Comparison of ENCODE assay signal across 25 cellular contexts in genomic region chr22:31816750-31817149, GRCh38.
A peak's percentile ranks its signal among the peaks of the same experiment; 100 is the strongest.
DNase-seq lines count a peak whose midpoint lies in the region; ATAC-seq, FAIRE-seq and TF ChIP-seq lines count a peak whose summit lies in the region.
"Had no signal": no experiment of that assay in that cellular context is flagged by ENCODE, and none has a peak within 500 bp of the region (broad histone marks: within the 10 kb centered on the region; RNA-seq: fewer than 3 reads in every experiment).

No MANE protein-coding gene starts in this region.

- DNase-seq in HepG2 (ENCODE audit: low spot score) (no peak), right lobe of liver (no peak), T-helper 17 cell (no peak), D341Med (ENCODE audit: low spot score) (no peak)
- DNase-seq: ACHN; AML-193; Caco-2; Calu3; CD4-positive, alpha-beta T cell; CD8-positive, alpha-beta T cell; DMS 273 treated with DMSO at 0.1 percent for 48 hours; DMS153; DMS53; DMS79; DND-41; EL; GDM1 had no signal

- peaks cover 48% of the 10 kb centered on the region for H3K4me1 ChIP-seq in HepG2 (ENCODE audit: insufficient read depth, low read length)
- peaks cover 0 to 34% (median 14%) of the 10 kb centered on the region in 4 donors for H3K4me1 ChIP-seq in right lobe of liver

- H3K36me3 ChIP-seq in HepG2 (replicated peaks in 1 of 2; ENCODE audit: control insufficient read depth in 1 of 2, insufficient read depth in 2 of 2, low read length in 2 of 2) (peaks cover 11 to 37% of the 10 kb centered on the region in 2 experiments; a peak in 4 of 5 replicates), right lobe of liver (peaks cover 0 to 42% (median 13%) of the 10 kb centered on the region in 4 donors)

- ATAC-seq in HepG2 (no peak), right lobe of liver (no peak), T-helper 17 cell (no peak), GM21529 (IDR thresholded peaks at IDR 0.05; ENCODE audit: unreplicated experiment) (no peak)
- ATAC-seq: CD8-positive, alpha-beta T cell; GM12878 had no signal

- H3K79me2 ChIP-seq in HepG2 (ENCODE audit: insufficient read depth, low read length), result no peaks in the 10 kb centered on the region

- intact Hi-C loops in HepG2 (cut with micrococcal nuclease; ENCODE audit: unreplicated experiment) (loop anchor here (10.0 kb wide), 1 partner anchor 152 kb away; the partner anchor contains the start of gene PISD), right lobe of liver (cut with DNase I) (no loop called here)

- no peak overlapping the region for H3K4me3 Mint-ChIP-seq in T-helper 17 cell
- H3K4me3 Mint-ChIP-seq: B cell; CD4-positive, alpha-beta T cell; CD8-positive, alpha-beta T cell had no signal

- no peak for FAIRE-seq in HepG2 (lab: Jason Lieb, UNC)
- FAIRE-seq: GM12878, GM12892, GM19239 had no signal

- no peaks in the 10 kb centered on the region for H4K20me1 ChIP-seq in HepG2 (ENCODE audit: insufficient read depth, low read length)

- H3K9me3 ChIP-seq in HepG2 (ENCODE audit: low read length), result no peaks in the 10 kb centered on the region
- no peaks in the 10 kb centered on the region for H3K9me3 ChIP-seq in right lobe of liver
- H3K9me3 ChIP-seq in T-helper 17 cell (ENCODE audit: control insufficient read depth, low read length, poor library complexity, severe bottlenecking), result no peaks in the 10 kb centered on the region
- H3K9me3 ChIP-seq: BLaER1 treated with 17β-estradiol and CSF1 and Interleukin-3, amounts not matched to agents 10 nM and 100 nM; Caco-2 had no signal

- H3K27ac ChIP-seq in HepG2 (ENCODE audit: extremely low read length, insufficient read depth, low read length) (no peak overlapping the region), right lobe of liver (no peak overlapping the region)
- H3K27ac ChIP-seq: 22Rv1; BLaER1 treated with 17β-estradiol and CSF1 and Interleukin-3, amounts not matched to agents 10 nM and 100 nM; C4-2B had no signal

- no peak for TF ChIP-seq EP300 in HepG2 (IDR thresholded peaks at IDR 0.05; ENCODE audit: low read depth in 2 of 2, low read length in 2 of 2)
- no peak for TF ChIP-seq EP300 in HepG2 (CRISPR knock-in tag; IDR thresholded peaks at IDR 0.05; ENCODE audit: borderline replicate concordance)

- H3K36me3 Mint-ChIP-seq in T-helper 17 cell (ENCODE audit: low read depth), result peaks cover 15% of the 10 kb centered on the region

- peak overlapping the region; percentile 67 for H3K27ac Mint-ChIP-seq in T-helper 17 cell
- H3K27ac Mint-ChIP-seq: B cell; CD4-positive, alpha-beta T cell; CD8-positive, alpha-beta T cell had no signal

- no peak overlapping the region for H2AFZ ChIP-seq in HepG2 (ENCODE audit: low read length)

- TF ChIP-seq RAD21 in HepG2 (CRISPR knock-in tag; IDR thresholded peaks at IDR 0.05), result no peak

- no peaks in the 10 kb centered on the region for H3K27me3 Mint-ChIP-seq in T-helper 17 cell
- H3K27me3 Mint-ChIP-seq: B cell; CD4-positive, alpha-beta T cell had no signal

- H3K4me2 ChIP-seq in HepG2 (ENCODE audit: low read depth, low read length), result no peak overlapping the region
- H3K4me2 ChIP-seq: BLaER1 treated with 17β-estradiol and CSF1 and Interleukin-3, amounts not matched to agents 10 nM and 100 nM had no signal

- CTCF ChIA-PET in HepG2 (lab: Yijun Ruan, JAX; ENCODE audit: low intra/inter-chr PET ratio, low total read pairs), result no interaction called here

- H3K4me1 Mint-ChIP-seq in T-helper 17 cell, result peaks cover 11% of the 10 kb centered on the region
- H3K4me1 Mint-ChIP-seq: B cell had no signal

- TF ChIP-seq POLR2A in HepG2 (IDR thresholded peaks at IDR 0.05; ENCODE audit: insufficient read depth in 1 of 2, low read depth in 2 of 2, low read length in 2 of 2), result no peak
- TF ChIP-seq POLR2A in right lobe of liver (IDR thresholded peaks at IDR 0.05), result no peak

- BruUV-seq in HepG2 (replicated peaks; lab: Mats Ljungman, UMichigan), result no TSS peak

- POLR2A ChIA-PET in HepG2 (lab: Yijun Ruan, JAX), result no interaction called here

- H3K9ac ChIP-seq in HepG2 (ENCODE audit: insufficient read depth, low read depth, low read length), result no peak overlapping the region
- H3K9ac ChIP-seq: BLaER1 treated with 17β-estradiol and CSF1 and Interleukin-3, amounts not matched to agents 10 nM and 100 nM had no signal

- no peak for TF ChIP-seq CTCF in HepG2 (CRISPR knock-in tag; IDR thresholded peaks at IDR 0.05)
- no peak for TF ChIP-seq CTCF in right lobe of liver (IDR thresholded peaks at IDR 0.05)

- in situ Hi-C loops in HepG2 (cut with HindIII; ENCODE audit: extremely low pct_ligation_motif_present, low pct_unique_long_range_greater_than_20kb), result no loop called here

- whole genome bisulfite sequencing in HepG2 (ENCODE audit: low lambda C conversion rate), result 96% methylated on average over 4 of the region's 4 CpGs
- WGBS in right lobe of liver (ENCODE audit: insufficient coverage, low coverage, low lambda C conversion rate, missing lambda C conversion rate), result 85% methylated on average over 4 of the region's 4 CpGs

- H3K27me3 ChIP-seq in HepG2 (ENCODE audit: control insufficient read depth in 1 of 2, insufficient read depth in 2 of 2, low read length in 2 of 2) (no peaks in the 10 kb centered on the region), right lobe of liver (no peaks in the 10 kb centered on the region)
- H3K27me3 ChIP-seq: BLaER1 treated with 17β-estradiol and CSF1 and Interleukin-3, amounts not matched to agents 10 nM and 100 nM had no signal

- H3K4me3 ChIP-seq in HepG2 (replicated peaks in 1 of 3; ENCODE audit: insufficient read depth in 1 of 3, low read depth in 2 of 3, low read length in 3 of 3), result no peak overlapping the region
- no peak overlapping the region for H3K4me3 ChIP-seq in right lobe of liver
- H3K4me3 ChIP-seq: BLaER1 treated with 17β-estradiol and CSF1 and Interleukin-3, amounts not matched to agents 10 nM and 100 nM; GM12878 had no signal

TF ChIP-seq in HepG2, 621 proteins besides CTCF, POLR2A, EP300 and RAD21:
- TF ChIP-seq, protein P1, sequence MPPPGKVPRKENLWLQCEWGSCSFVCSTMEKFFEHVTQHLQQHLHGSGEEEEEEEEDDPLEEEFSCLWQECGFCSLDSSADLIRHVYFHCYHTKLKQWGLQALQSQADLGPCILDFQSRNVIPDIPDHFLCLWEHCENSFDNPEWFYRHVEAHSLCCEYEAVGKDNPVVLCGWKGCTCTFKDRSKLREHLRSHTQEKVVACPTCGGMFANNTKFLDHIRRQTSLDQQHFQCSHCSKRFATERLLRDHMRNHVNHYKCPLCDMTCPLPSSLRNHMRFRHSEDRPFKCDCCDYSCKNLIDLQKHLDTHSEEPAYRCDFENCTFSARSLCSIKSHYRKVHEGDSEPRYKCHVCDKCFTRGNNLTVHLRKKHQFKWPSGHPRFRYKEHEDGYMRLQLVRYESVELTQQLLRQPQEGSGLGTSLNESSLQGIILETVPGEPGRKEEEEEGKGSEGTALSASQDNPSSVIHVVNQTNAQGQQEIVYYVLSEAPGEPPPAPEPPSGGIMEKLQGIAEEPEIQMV (CRISPR knock-in tag; IDR thresholded peaks at IDR 0.05; ENCODE audit: low read depth), result no peak
- TF ChIP-seq ZNF724P (CRISPR knock-in tag; IDR thresholded peaks at IDR 0.05; ENCODE audit: borderline replicate concordance) (no peak), NFE2L2 (IDR thresholded peaks at IDR 0.05; ENCODE audit: low read length) (peak; percentile 82), ZNF367 (CRISPR knock-in tag; IDR thresholded peaks at IDR 0.05; ENCODE audit: borderline replicate concordance) (no peak), NR3C1 (CRISPR knock-in tag; IDR thresholded peaks at IDR 0.05) (no peak), MAFF (IDR thresholded peaks at IDR 0.05; ENCODE audit: low read depth, low read length) (0 out of 2 replicates have a peak, but pooled peaks have one; percentile 7), HMG20A (CRISPR knock-in tag; IDR thresholded peaks at IDR 0.05; ENCODE audit: borderline replicate concordance) (no peak), NR2C2 (CRISPR knock-in tag; IDR thresholded peaks at IDR 0.05; ENCODE audit: borderline replicate concordance) (no peak), TFE3 (CRISPR knock-in tag; IDR thresholded peaks at IDR 0.05) (no peak), MAFK (conservative IDR thresholded peaks at IDR 0.05 in 1 of 2, IDR thresholded peaks at IDR 0.05 in 1 of 2; ENCODE audit: low read length in 2 of 2) (peak; percentile 41 to 49)
TF ChIP-seq in HepG2: peak in this region for 3.
